Comparison of ENCODE assay signal across 21 cellular contexts in genomic region chr22:24989135-24989534, GRCh38. TPM values are rescaled to one million over a fixed set of nuclear protein-coding genes. Genes with fewer than 3 reads are reported as not detected.
DNase-seq lines count a peak whose midpoint lies in the region; ATAC-seq and TF ChIP-seq lines count a peak whose summit lies in the region.
"Had no signal": no experiment of that assay in that cellular context is flagged by ENCODE, and none has a peak within 500 bp of the region (broad histone marks: within the 10 kb centered on the region; RNA-seq: fewer than 3 reads in every experiment).

No MANE protein-coding gene starts in this region.

- H4K20me1 ChIP-seq in osteoblast (ENCODE audit: insufficient read depth, low read length), result no peaks in the 10 kb centered on the region
- no peaks in the 10 kb centered on the region for H4K20me1 ChIP-seq in GM23248 (ENCODE audit: insufficient read depth)

- POLR2A ChIA-PET in CD8-positive, alpha-beta memory T cell (lab: Charles Lee), result no interaction called here

- H3K4me3 ChIP-seq in left ventricle myocardium inferior, result no peak overlapping the region
- H3K4me3 ChIP-seq in osteoblast (ENCODE audit: insufficient read depth, low read length), result no peak overlapping the region
- no peak overlapping the region for H3K4me3 ChIP-seq in upper lobe of right lung
- H3K4me3 ChIP-seq in CD8-positive, alpha-beta memory T cell (ENCODE audit: low read length), result no peak overlapping the region
- no peak overlapping the region for H3K4me3 ChIP-seq in GM23248

- H3K4me1 ChIP-seq in left ventricle myocardium inferior (peaks cover 86% of the 10 kb centered on the region), osteoblast (ENCODE audit: insufficient read depth, low read length) (peaks cover 42% of the 10 kb centered on the region), upper lobe of right lung (peaks cover 17% of the 10 kb centered on the region), GM23248 (ENCODE audit: insufficient read depth) (peaks cover 28% of the 10 kb centered on the region)
- no peaks in the 10 kb centered on the region for H3K4me1 ChIP-seq in CD8-positive, alpha-beta memory T cell (ENCODE audit: insufficient read depth, low read length)

- H3K9ac ChIP-seq in GM23248, result no peak overlapping the region

- H3K4me2 ChIP-seq in osteoblast (ENCODE audit: insufficient read depth, low read length), result peak overlapping the region; percentile 43
- no peak overlapping the region for H3K4me2 ChIP-seq in GM23248 (ENCODE audit: unreplicated experiment)

- H3K9me3 Mint-ChIP-seq in endothelial cell (ENCODE audit: unreplicated experiment), result no peaks in the 10 kb centered on the region
- peaks cover 0 to 3% (median 0%) of the 10 kb centered on the region in 5 donors for H3K9me3 Mint-ChIP-seq in CD8-positive, alpha-beta memory T cell
- H3K9me3 Mint-ChIP-seq: activated T-helper 2 cell treated with anti-CD3 and anti-CD28 coated beads, Interferon-gamma antibody, Interleukin-2, Interleukin-4, amounts not matched to agents 10 μg/mL and 5 μg/mL and 100 μg/mL, durations not matched to agents 14 hours and 24 hours and 36 hours; CD8-positive, alpha-beta T cell; stimulated activated memory B cell treated with anti-CD40 and anti-IgM and Interleukin-4, amounts not matched to agents 10 μg/mL and 1 μg/mL and 100 μg/mL, for 72 hours had no signal

- TF ChIP-seq CTCF in left ventricle myocardium inferior (IDR thresholded peaks at IDR 0.05; ENCODE audit: borderline replicate concordance), result no peak
- TF ChIP-seq CTCF in endothelial cell (IDR thresholded peaks at IDR 0.05; ENCODE audit: unreplicated experiment), result no peak
- no peak for TF ChIP-seq CTCF in osteoblast (IDR thresholded peaks at IDR 0.05; ENCODE audit: extremely low read depth, low read depth, low read length)
- no peak for TF ChIP-seq CTCF in upper lobe of right lung (IDR thresholded peaks at IDR 0.05)

- H3K27ac ChIP-seq in left ventricle myocardium inferior (replicated peaks) (peak overlapping the region; percentile 84), osteoblast (ENCODE audit: low read depth, low read length) (peak overlapping the region; percentile 15), upper lobe of right lung (peak overlapping the region; percentile 2), GM23248 (no peak overlapping the region)
- no peak overlapping the region for H3K27ac ChIP-seq in CD8-positive, alpha-beta memory T cell (ENCODE audit: low read depth, low read length)
- H3K27ac ChIP-seq: WERI-Rb-1 had no signal

- intact Hi-C loops in left ventricle myocardium inferior (cut with micrococcal nuclease) (no loop called here), left ventricle myocardium superior (cut with micrococcal nuclease) (no loop called here), upper lobe of right lung (cut with DNase I) (no loop called here)

- H3K4me1 Mint-ChIP-seq in endothelial cell (ENCODE audit: unreplicated experiment), result peaks cover 22% of the 10 kb centered on the region
- peaks cover 12 to 19% (median 17%) of the 10 kb centered on the region in 3 donors for H3K4me1 Mint-ChIP-seq in CD8-positive, alpha-beta memory T cell
- H3K4me1 Mint-ChIP-seq: stimulated activated memory B cell treated with anti-CD40 and anti-IgM and Interleukin-4, amounts not matched to agents 10 μg/mL and 1 μg/mL and 100 μg/mL, for 72 hours had no signal

- ATAC-seq in left ventricle myocardium superior (no peak), upper lobe of right lung (no peak)
- ATAC-seq: CD8-positive, alpha-beta T cell; esophagus mucosa; stimulated activated memory B cell treated with anti-CD40 and anti-IgM and Interleukin-4, amounts not matched to agents 10 μg/mL and 1 μg/mL and 100 μg/mL, for 72 hours had no signal

- peak overlapping the region; percentile 24 for H3K27ac Mint-ChIP-seq in endothelial cell (ENCODE audit: unreplicated experiment)
- H3K27ac Mint-ChIP-seq in CD8-positive, alpha-beta memory T cell, result peak overlapping the region in 1 of 8 donors; percentile 29
- H3K27ac Mint-ChIP-seq: activated T-helper 2 cell treated with anti-CD3 and anti-CD28 coated beads, Interferon-gamma antibody, Interleukin-2, Interleukin-4, amounts not matched to agents 10 μg/mL and 5 μg/mL and 100 μg/mL, durations not matched to agents 14 hours and 24 hours and 36 hours; CD8-positive, alpha-beta T cell; stimulated activated memory B cell treated with anti-CD40 and anti-IgM and Interleukin-4, amounts not matched to agents 10 μg/mL and 1 μg/mL and 100 μg/mL, for 72 hours had no signal

- no peak for DNase-seq in left ventricle myocardium inferior
- no peak for DNase-seq in left ventricle myocardium superior
- DNase-seq in endothelial cell (ENCODE audit: low spot score), result no peak
- DNase-seq in osteoblast (ENCODE audit: insufficient read length, low spot score, missing footprints), result no peak
- DNase-seq in upper lobe of right lung, result no peak
- DNase-seq in ecto neural progenitor cell (ENCODE audit: low spot score), result no peak
- DNase-seq in CD8-positive, alpha-beta memory T cell, result no peak
- DNase-seq in GM23248, result no peak
- DNase-seq: CD8-positive, alpha-beta T cell; IMR-90; NCI-H2107; NCI-H82; WERI-Rb-1 had no signal

- H3F3A ChIP-seq in GM23248 (ENCODE audit: insufficient read depth), result 0 out of 2 replicates have a peak, but pooled peaks cover 2% of the 10 kb centered on the region

- H2AFZ ChIP-seq in osteoblast (ENCODE audit: low read length) (no peak overlapping the region), GM23248 (no peak overlapping the region)

- H3K36me3 Mint-ChIP-seq in endothelial cell (ENCODE audit: low read depth, unreplicated experiment), result no peaks in the 10 kb centered on the region
- no peaks in the 10 kb centered on the region for H3K36me3 Mint-ChIP-seq in CD8-positive, alpha-beta memory T cell
- H3K36me3 Mint-ChIP-seq: CD8-positive, alpha-beta T cell; stimulated activated memory B cell treated with anti-CD40 and anti-IgM and Interleukin-4, amounts not matched to agents 10 μg/mL and 1 μg/mL and 100 μg/mL, for 72 hours had no signal

- H3K79me2 ChIP-seq in osteoblast (ENCODE audit: insufficient read depth, low read length) (peaks cover 22% of the 10 kb centered on the region), GM23248 (ENCODE audit: insufficient read depth) (no peaks in the 10 kb centered on the region)

- no peaks in the 10 kb centered on the region for H3K27me3 Mint-ChIP-seq in endothelial cell (ENCODE audit: unreplicated experiment)
- H3K27me3 Mint-ChIP-seq in CD8-positive, alpha-beta memory T cell, result peaks cover 17 to 37% of the 10 kb centered on the region in 2 donors

- CTCF ChIA-PET in CD8-positive, alpha-beta memory T cell (lab: Charles Lee), result no interaction called here

- H3K27me3 ChIP-seq in left ventricle myocardium inferior (ENCODE audit: low read depth) (no peaks in the 10 kb centered on the region), osteoblast (ENCODE audit: insufficient read depth, low read length) (no peaks in the 10 kb centered on the region), upper lobe of right lung (no peaks in the 10 kb centered on the region), GM23248 (replicated peaks; ENCODE audit: insufficient read depth) (no peaks in the 10 kb centered on the region)
- H3K27me3 ChIP-seq in CD8-positive, alpha-beta memory T cell (ENCODE audit: insufficient read depth, low read length, poor library complexity, severe bottlenecking), result no peaks in the 10 kb centered on the region

- no peak overlapping the region for H3K4me3 Mint-ChIP-seq in endothelial cell (ENCODE audit: unreplicated experiment)
- H3K4me3 Mint-ChIP-seq in CD8-positive, alpha-beta memory T cell, result no peak overlapping the region
- H3K4me3 Mint-ChIP-seq: CD8-positive, alpha-beta T cell; stimulated activated memory B cell treated with anti-CD40 and anti-IgM and Interleukin-4, amounts not matched to agents 10 μg/mL and 1 μg/mL and 100 μg/mL, for 72 hours had no signal

- no peaks in the 10 kb centered on the region for H3K36me3 ChIP-seq in left ventricle myocardium inferior
- no peaks in the 10 kb centered on the region for H3K36me3 ChIP-seq in osteoblast (ENCODE audit: insufficient read depth, low read length)
- H3K36me3 ChIP-seq in upper lobe of right lung, result no peaks in the 10 kb centered on the region
- H3K36me3 ChIP-seq in CD8-positive, alpha-beta memory T cell (ENCODE audit: insufficient read depth, low read length), result no peaks in the 10 kb centered on the region
- no peaks in the 10 kb centered on the region for H3K36me3 ChIP-seq in GM23248 (ENCODE audit: low read depth)
- H3K36me3 ChIP-seq: WERI-Rb-1 had no signal

- H3K9me3 ChIP-seq in left ventricle myocardium inferior (replicated peaks) (no peaks in the 10 kb centered on the region), osteoblast (ENCODE audit: low read depth, low read length) (no peaks in the 10 kb centered on the region), upper lobe of right lung (no peaks in the 10 kb centered on the region), GM23248 (ENCODE audit: low read depth) (no peaks in the 10 kb centered on the region)
- H3K9me3 ChIP-seq in CD8-positive, alpha-beta memory T cell (ENCODE audit: low read length), result no peaks in the 10 kb centered on the region

- WGBS in GM23248 (ENCODE audit: low coverage in 1 of 2, low lambda C conversion rate in 2 of 2, missing lambda C conversion rate in 2 of 2), 2 experiments, result 91 to 93% methylated on average over 2 of the region's 2 CpGs

- no peaks in the 10 kb centered on the region for H3K9me2 ChIP-seq in GM23248 (ENCODE audit: insufficient read depth)

- in situ Hi-C loops in GM23248 (cut with MboI), result no loop called here

RNA-seq across cellular contexts. Expression of gene KIAA1671, which starts 36.6 kb away (rescaled TPM):
- total RNA-seq in left ventricle myocardium inferior, result 12.2 TPM
- 11.6 TPM for total RNA-seq in left ventricle myocardium superior
- total RNA-seq in endothelial cell (ENCODE audit: unreplicated experiment), result 92.1 TPM
- 16.6 and 18.3 TPM in 2 replicates for total RNA-seq in osteoblast
- total RNA-seq in upper lobe of right lung, result 46.7 TPM
- 10 to 100 TPM; 13.8 to 14.7 TPM for total RNA-seq in CD8-positive, alpha-beta memory T cell
- polyA plus RNA-seq in CD8-positive, alpha-beta memory T cell, result 2.6 TPM
- 0.51 and 0.76 TPM in 2 replicates for total RNA-seq in GM23248 (2014; rRNA removed; shearing (Covaris generic))
- polyA plus RNA-seq in GM23248 (2016; fragmentation: Nextera tagmentation; extraction: Ambion mirVana), result 0.25 and 0.39 TPM in 2 replicates
- total RNA-seq: IMR-90 had no signal

RNA-seq across cellular contexts. Expression of gene LHFPL7, which starts 42.6 kb away (rescaled TPM):
- not detected for total RNA-seq in left ventricle myocardium inferior
- total RNA-seq in left ventricle myocardium superior, result not detected
- total RNA-seq in endothelial cell (ENCODE audit: unreplicated experiment), result not detected
- not detected in 2 replicates for total RNA-seq in osteoblast
- not detected for total RNA-seq in upper lobe of right lung
- total RNA-seq in CD8-positive, alpha-beta memory T cell, result not detected
- polyA plus RNA-seq in CD8-positive, alpha-beta memory T cell, result not detected
- not detected in 2 replicates for total RNA-seq in GM23248 (2014; rRNA removed; shearing (Covaris generic))
- not detected in 2 replicates for polyA plus RNA-seq in GM23248 (2016; fragmentation: Nextera tagmentation; extraction: Ambion mirVana)
- total RNA-seq: activated CD8-positive, alpha-beta memory T cell treated with anti-CD3 and anti-CD28 coated beads for 36 hours; activated T-helper 2 cell treated with anti-CD3 and anti-CD28 coated beads, Interferon-gamma antibody, Interleukin-2, Interleukin-4, amounts not matched to agents 10 μg/mL and 5 μg/mL and 100 μg/mL, durations not matched to agents 14 hours and 24 hours and 36 hours; CD8-positive, alpha-beta T cell; cerebellum; esophagus mucosa; IMR-90; mucosa of gallbladder; posterior vena cava had no signal
- polyA plus RNA-seq: AG04450, IMR-90 had no signal

Comparison
In these comparisons a context has a peak if more than half of its experiments do, and no peak if none do; other contexts are left out.
1. H3K27ac ChIP-seq: peak in left ventricle myocardium inferior (single experiment), osteoblast (single experiment) and upper lobe of right lung (single experiment); none in CD8-positive, alpha-beta memory T cell (single experiment) and GM23248 (single experiment).